ENCODE assay signal across 1 cellular context in genomic region chr12:27818421-27818918, GRCh38.
A peak's percentile ranks its signal among the peaks of the same experiment; 100 is the strongest.
TF ChIP-seq lines count a peak whose summit lies in the region.

No MANE protein-coding gene starts in this region.

TF ChIP-seq in K562, 482 proteins besides CTCF, POLR2A, EP300 and RAD21 (continued from another document and continues in another):
- TF ChIP-seq CHD7 (IDR thresholded peaks at IDR 0.05; ENCODE audit: low read depth, low read length): no peak
- TF ChIP-seq DMBX1 (CRISPR knock-in tag; IDR thresholded peaks at IDR 0.05; ENCODE audit: borderline replicate concordance): peak; percentile 99
- TF ChIP-seq ZNF444 (CRISPR knock-in tag; IDR thresholded peaks at IDR 0.05): no peak
- TF ChIP-seq ZNF316 (IDR thresholded peaks at IDR 0.05): peak; percentile 68
- no peak for TF ChIP-seq CC2D1A (IDR thresholded peaks at IDR 0.05)
- no peak for TF ChIP-seq GTF2F1 (IDR thresholded peaks at IDR 0.05; ENCODE audit: low read depth, low read length)
- no peak for TF ChIP-seq THAP7 (CRISPR knock-in tag; IDR thresholded peaks at IDR 0.05)
- TF ChIP-seq CHD1 (IDR thresholded peaks at IDR 0.05; ENCODE audit: low read length): no peak
- TF ChIP-seq ZHX1 (conservative IDR thresholded peaks at IDR 0.05; ENCODE audit: low read length): no peak
- peak in 1 of 3 experiments; percentile 55; a peak in 1 of 6 replicates for TF ChIP-seq ZBTB11 (CRISPR knock-in tag; IDR thresholded peaks at IDR 0.05)
- TF ChIP-seq ZNF785 (CRISPR knock-in tag; IDR thresholded peaks at IDR 0.05): no peak
- TF ChIP-seq BRCA1 (IDR thresholded peaks at IDR 0.05): no peak
- no peak for TF ChIP-seq BRCA1 (CRISPR knock-in tag; IDR thresholded peaks at IDR 0.05)
- TF ChIP-seq HNRNPH1 (optimal IDR thresholded peaks at IDR 0.05; ENCODE audit: low read depth, low read length): no peak
- no peak for TF ChIP-seq SRSF7 (optimal IDR thresholded peaks at IDR 0.05; ENCODE audit: low read depth, low read length)
- TF ChIP-seq TAF9B (IDR thresholded peaks at IDR 0.05; ENCODE audit: partially characterized antibody): no peak
- TF ChIP-seq HOXB6 (CRISPR knock-in tag; IDR thresholded peaks at IDR 0.05; ENCODE audit: borderline replicate concordance): no peak
- TF ChIP-seq JUNB (CRISPR knock-in tag; conservative IDR thresholded peaks at IDR 0.05): no peak
- TF ChIP-seq ZNF12 (CRISPR knock-in tag; IDR thresholded peaks at IDR 0.05): no peak
- no peak for TF ChIP-seq ZBTB8A (IDR thresholded peaks at IDR 0.05; ENCODE audit: partially characterized antibody)
- no peak for TF ChIP-seq CHD4 (IDR thresholded peaks at IDR 0.05; ENCODE audit: insufficient read depth, insufficient replicate concordance, low read depth, low read length, poor library complexity, severe bottlenecking)
- TF ChIP-seq MAZ (CRISPR knock-in tag; conservative IDR thresholded peaks at IDR 0.05 in 1 of 2, IDR thresholded peaks at IDR 0.05 in 1 of 2): peak in 1 of 2 experiments; percentile 69; a peak in 2 of 4 replicates
- TF ChIP-seq POLR2G (IDR thresholded peaks at IDR 0.05; ENCODE audit: low read depth, low read length): no peak
- TF ChIP-seq ZNF699 (CRISPR knock-in tag; IDR thresholded peaks at IDR 0.05; ENCODE audit: insufficient replicate concordance): no peak
- TF ChIP-seq CREB5 (CRISPR knock-in tag; IDR thresholded peaks at IDR 0.05): no peak
- TF ChIP-seq FOS (IDR thresholded peaks at IDR 0.05; ENCODE audit: extremely low read depth, insufficient read length): no peak
- no peak for TF ChIP-seq TCF3 (CRISPR knock-in tag; IDR thresholded peaks at IDR 0.05)
- TF ChIP-seq ZNF695 (CRISPR knock-in tag; IDR thresholded peaks at IDR 0.05): no peak
- TF ChIP-seq MCM7 (IDR thresholded peaks at IDR 0.05): no peak
- no peak for TF ChIP-seq PHF8 (IDR thresholded peaks at IDR 0.05; ENCODE audit: borderline replicate concordance, low read length)
- TF ChIP-seq MEF2D (tag; conservative IDR thresholded peaks at IDR 0.05; ENCODE audit: low read depth): peak; percentile 77; the same call in 1 of the 2 replicates
- TF ChIP-seq CHAMP1 (IDR thresholded peaks at IDR 0.05): no peak
- no peak for TF ChIP-seq BRF1 (IDR thresholded peaks at IDR 0.05; ENCODE audit: borderline replicate concordance, extremely low read depth, insufficient read length)
- no peak for TF ChIP-seq SIN3B (IDR thresholded peaks at IDR 0.05; ENCODE audit: low read depth)
- TF ChIP-seq FOXA3 (CRISPR knock-in tag; conservative IDR thresholded peaks at IDR 0.05 in 1 of 2, IDR thresholded peaks at IDR 0.05 in 1 of 2): peak in 1 of 2 experiments; percentile 51; a peak in 1 of 4 replicates
- no peak for TF ChIP-seq CGGBP1 (CRISPR knock-in tag; IDR thresholded peaks at IDR 0.05)
- TF ChIP-seq SAFB2 (IDR thresholded peaks at IDR 0.05; ENCODE audit: borderline replicate concordance, low read depth, low read length, severe bottlenecking): no peak
- TF ChIP-seq ILK (tag; IDR thresholded peaks at IDR 0.05; ENCODE audit: borderline replicate concordance, low read depth): peak; percentile 74; the same call in 1 of the 2 replicates
- no peak for TF ChIP-seq GABPA (tag; conservative IDR thresholded peaks at IDR 0.05; ENCODE audit: low read depth)
